In genomic region chr18:59656488-59656887, GRCh38 we compare ENCODE assay signal across 2 cellular contexts.
A peak's percentile ranks its signal among the peaks of the same experiment; 100 is the strongest.
TF ChIP-seq lines count a peak whose summit lies in the region.

No MANE protein-coding gene starts in this region.

TF ChIP-seq in A549, 52 proteins besides CTCF, POLR2A, EP300 and RAD21:
- TF ChIP-seq EHF (CRISPR knock-in tag; IDR thresholded peaks at IDR 0.05) (no peak), MAFK (IDR thresholded peaks at IDR 0.05; ENCODE audit: partially characterized antibody) (peak; percentile 13), RARB (CRISPR knock-in tag; IDR thresholded peaks at IDR 0.05) (no peak), ZNF302 (CRISPR knock-in tag; IDR thresholded peaks at IDR 0.05) (no peak), ZFP36 (IDR thresholded peaks at IDR 0.05; ENCODE audit: borderline replicate concordance, partially characterized antibody) (no peak), FOXS1 (CRISPR knock-in tag; IDR thresholded peaks at IDR 0.05) (no peak), HEYL (CRISPR knock-in tag; IDR thresholded peaks at IDR 0.05) (no peak), KDM1A (IDR thresholded peaks at IDR 0.05; ENCODE audit: low read depth) (no peak), HES2 (IDR thresholded peaks at IDR 0.05) (no peak)
TF ChIP-seq in A549: peak in this region for 1.

TF ChIP-seq in IMR-90, 13 proteins besides CTCF, POLR2A, EP300 and RAD21:
- TF ChIP-seq CHD1 (IDR thresholded peaks at IDR 0.05; ENCODE audit: low read depth, low read length) (no peak), MAFK (IDR thresholded peaks at IDR 0.05; ENCODE audit: low read depth, low read length) (peak; percentile 57)
TF ChIP-seq in IMR-90: peak in this region for 1.
